Comparison of ENCODE assay signal across 15 cellular contexts in the genomic region with DNA sequence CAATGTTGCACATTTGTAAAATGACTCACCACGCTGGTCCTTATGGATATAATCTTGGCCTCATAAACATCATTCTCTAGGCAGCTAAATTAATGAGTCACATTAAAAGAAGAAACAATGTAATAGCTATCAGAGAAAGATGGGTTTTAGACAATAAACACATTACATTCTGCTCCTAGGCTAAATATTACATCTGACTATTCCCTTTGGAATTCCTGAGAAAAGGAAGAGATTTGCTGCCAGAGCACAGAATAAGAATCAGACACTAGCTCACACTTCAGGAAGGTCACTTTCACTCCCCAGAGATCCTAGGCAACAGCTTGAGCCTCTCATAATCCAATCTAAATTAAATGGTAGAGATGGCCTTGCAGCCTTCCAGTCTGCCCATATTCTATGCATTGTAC.
DNase-seq lines count a peak whose midpoint lies in the region; ATAC-seq and TF ChIP-seq lines count a peak whose summit lies in the region.
"Had no signal": no experiment of that assay in that cellular context is flagged by ENCODE, and none has a peak within 500 bp of the region (broad histone marks: within the 10 kb centered on the region; RNA-seq: fewer than 3 reads in every experiment).

No MANE protein-coding gene starts in this region.

- BruUV-seq in IMR-90 (replicated peaks; lab: Mats Ljungman, UMichigan) = no TSS peak

- H3K4me1 Mint-ChIP-seq in CD4-positive, alpha-beta memory T cell = peaks cover 19 to 31% (median 20%) of the 10 kb centered on the region in 4 donors

- H3K27me3 ChIP-seq in IMR-90 (ENCODE audit: control insufficient read depth, insufficient read depth, low read length) = no peaks in the 10 kb centered on the region
- no peaks in the 10 kb centered on the region for H3K27me3 ChIP-seq in CD4-positive, alpha-beta memory T cell (ENCODE audit: insufficient read depth, low read length)
- H3K27me3 ChIP-seq: gastrocnemius medialis had no signal

- H4K5ac ChIP-seq in IMR-90 (ENCODE audit: low read depth, low read length) = no peak overlapping the region

- dilution Hi-C loops in IMR-90 (cut with HindIII; ENCODE audit: low sequenced_read_pairs, unreplicated experiment) = no loop called here

- TF ChIP-seq RAD21 in IMR-90 (IDR thresholded peaks at IDR 0.05; ENCODE audit: low read length) = no peak

- no peak overlapping the region for H3K27ac ChIP-seq in IMR-90 (ENCODE audit: insufficient read depth, low read length)
- no peak overlapping the region for H3K27ac ChIP-seq in CD4-positive, alpha-beta memory T cell (ENCODE audit: low read depth, low read length)
- H3K27ac ChIP-seq: gastrocnemius medialis had no signal

- H2BK15ac ChIP-seq in IMR-90 (ENCODE audit: low read depth, low read length) = no peak overlapping the region

- no peaks in the 10 kb centered on the region for H3K79me1 ChIP-seq in IMR-90 (ENCODE audit: low read depth in 1 of 2, low read length in 2 of 2)

- peak overlapping the region; percentile 17; the same call in 1 of the 2 replicates for H3K4me2 ChIP-seq in IMR-90 (ENCODE audit: low read depth, low read length)

- no peak overlapping the region for H4K8ac ChIP-seq in IMR-90 (ENCODE audit: low read depth in 2 of 2, low read length in 2 of 2)

- no peaks in the 10 kb centered on the region for H4K20me1 ChIP-seq in IMR-90 (ENCODE audit: insufficient read depth, low read length)

- no peak overlapping the region for H3K4me3 Mint-ChIP-seq in CD4-positive, alpha-beta memory T cell
- H3K4me3 Mint-ChIP-seq: activated CD4-positive, alpha-beta memory T cell treated with anti-CD3 and anti-CD28 coated beads, Interleukin-2, amount 10 ng/mL, durations not matched to agents 7 days and 5 days; B cell; natural killer cell treated with Interleukin-12 subunit alpha and Interleukin-12 subunit beta and Interleukin-15 and Interleukin-18, amount 100 ng/mL, for 72 hours had no signal

- no peak overlapping the region for H3K9ac ChIP-seq in IMR-90 (ENCODE audit: low read depth, low read length)

- intact Hi-C loops in IMR-90 (cut with micrococcal nuclease) = no loop called here
- intact Hi-C loops in CD4-positive, alpha-beta memory T cell (cut with micrococcal nuclease) = loop anchor here (10.0 kb wide), 1 partner anchor 1156 kb away; no protein-coding TSS in a partner anchor

- no peaks in the 10 kb centered on the region for H3K36me3 ChIP-seq in IMR-90 (ENCODE audit: control insufficient read depth, insufficient read depth, low read length)
- no peaks in the 10 kb centered on the region for H3K36me3 ChIP-seq in CD4-positive, alpha-beta memory T cell (ENCODE audit: insufficient read depth, low read length)
- H3K36me3 ChIP-seq: gastrocnemius medialis had no signal

- 0 out of 2 replicates have a peak overlapping the region, but pooled peaks have one; percentile 9 for H3K56ac ChIP-seq in IMR-90 (ENCODE audit: extremely low read depth, insufficient read depth, low read length)

- peak overlapping the region; percentile 84 for H2BK5ac ChIP-seq in IMR-90 (ENCODE audit: low read depth, low read length, poor library complexity, severe bottlenecking)

- H2AK5ac ChIP-seq in IMR-90 (ENCODE audit: low read depth, low read length) = no peak overlapping the region

- H3K23ac ChIP-seq in IMR-90 (ENCODE audit: low read depth, low read length) = no peak overlapping the region

- H3K9me3 Mint-ChIP-seq in CD4-positive, alpha-beta memory T cell = no peaks in the 10 kb centered on the region
- H3K9me3 Mint-ChIP-seq: activated CD4-positive, alpha-beta memory T cell treated with anti-CD3 and anti-CD28 coated beads, Interleukin-2, amount 10 ng/mL, durations not matched to agents 7 days and 5 days; natural killer cell treated with Interleukin-12 subunit alpha and Interleukin-12 subunit beta and Interleukin-15 and Interleukin-18, amount 100 ng/mL, for 72 hours had no signal

- no peaks in the 10 kb centered on the region for H3K27me3 Mint-ChIP-seq in CD4-positive, alpha-beta memory T cell
- H3K27me3 Mint-ChIP-seq: B cell had no signal

- no peak overlapping the region; the same call in 1 of the 2 replicates for H3K4ac ChIP-seq in IMR-90 (ENCODE audit: low read depth, low read length)

- no peak overlapping the region for H2AFZ ChIP-seq in IMR-90 (replicated peaks; ENCODE audit: low read length, poor library complexity)

- no peak overlapping the region for H3K18ac ChIP-seq in IMR-90 (ENCODE audit: low read depth, low read length)

- in situ Hi-C loops in IMR-90 (cut with MboI; ENCODE audit: low sequenced_read_pairs) = no loop called here

- 0 out of 2 replicates have a peak, but pooled peaks cover 3% of the 10 kb centered on the region for H3K9me1 ChIP-seq in IMR-90 (ENCODE audit: insufficient read depth, low read length)

- POLR2A ChIA-PET in IMR-90 (lab: Charles Lee; ENCODE audit: unreplicated experiment) = no interaction called here
- POLR2A ChIA-PET in CD4-positive, alpha-beta memory T cell (lab: Charles Lee; ENCODE audit: partially characterized antibody) = interaction anchor here (1.4 kb wide), 1 partner anchor 30 kb away, joined by 3 read pairs; no protein-coding TSS in a partner anchor

- H4K91ac ChIP-seq in IMR-90 (ENCODE audit: insufficient read depth, low read depth, low read length) = no peak overlapping the region

- TF ChIP-seq CTCF in AG09309 (IDR thresholded peaks at IDR 0.05; ENCODE audit: control insufficient read depth, insufficient read depth, low read depth, low read length, missing control alignments) = no peak
- no peak for TF ChIP-seq CTCF in IMR-90 (conservative IDR thresholded peaks at IDR 0.05; ENCODE audit: low read depth, low read length)

- H3K14ac ChIP-seq in IMR-90 (replicated peaks; ENCODE audit: low read depth, low read length) = 0 out of 2 replicates have a peak overlapping the region, but pooled peaks have one; percentile 46

- ATAC-seq in IMR-90 (ENCODE audit: low read depth) = peak; percentile 84
- no peak for ATAC-seq in HG02840 (IDR thresholded peaks at IDR 0.05; ENCODE audit: low FRiP score, unreplicated experiment)
- ATAC-seq in HG02588 (IDR thresholded peaks at IDR 0.05; ENCODE audit: unreplicated experiment) = no peak
- ATAC-seq: gastrocnemius medialis; natural killer cell treated with Interleukin-12 subunit alpha and Interleukin-12 subunit beta and Interleukin-15 and Interleukin-18, amount 100 ng/mL, for 72 hours; Panc1 had no signal

- H2BK20ac ChIP-seq in IMR-90 (ENCODE audit: low read depth, low read length) = 0 out of 2 replicates have a peak overlapping the region, but pooled peaks have one; percentile 4

- WGBS in IMR-90 (ENCODE audit: extremely low coverage in 2 of 2, insufficient read length in 1 of 2), 2 experiments = no CpG with 5 or more reads among the region's 1 CpG

- peak overlapping the region in 1 of 7 donors; percentile 15 for H3K27ac Mint-ChIP-seq in CD4-positive, alpha-beta memory T cell
- H3K27ac Mint-ChIP-seq: activated CD4-positive, alpha-beta memory T cell treated with anti-CD3 and anti-CD28 coated beads, Interleukin-2, amount 10 ng/mL, durations not matched to agents 7 days and 5 days; B cell; natural killer cell treated with Interleukin-12 subunit alpha and Interleukin-12 subunit beta and Interleukin-15 and Interleukin-18, amount 100 ng/mL, for 72 hours had no signal

- CTCF ChIA-PET in IMR-90 (lab: Yijun Ruan, JAX) = no interaction called here
- CTCF ChIA-PET in CD4-positive, alpha-beta memory T cell (lab: Charles Lee; ENCODE audit: partially characterized antibody) = interaction anchor here (1.5 kb wide), 1 partner anchor 8 kb away, joined by 5 read pairs; no protein-coding TSS in a partner anchor

- no peaks in the 10 kb centered on the region for H3K36me3 Mint-ChIP-seq in CD4-positive, alpha-beta memory T cell
- H3K36me3 Mint-ChIP-seq: natural killer cell treated with Interleukin-12 subunit alpha and Interleukin-12 subunit beta and Interleukin-15 and Interleukin-18, amount 100 ng/mL, for 72 hours had no signal

- no peak overlapping the region for H2AK9ac ChIP-seq in IMR-90 (replicated peaks; ENCODE audit: low read depth, low read length, poor library complexity)

- H3K9me3 ChIP-seq in IMR-90 (ENCODE audit: control insufficient read depth, insufficient read depth, low read length) = no peaks in the 10 kb centered on the region
- no peaks in the 10 kb centered on the region for H3K9me3 ChIP-seq in CD4-positive, alpha-beta memory T cell (ENCODE audit: control insufficient read depth in 1 of 2, low read length in 2 of 2)
- H3K9me3 ChIP-seq: gastrocnemius medialis had no signal

- peak; percentile 54 for DNase-seq in AG09309 (ENCODE audit: low read depth)
- DNase-seq in IMR-90 = peak; percentile 78
- peak; percentile 35 for DNase-seq in astrocyte of the hippocampus (ENCODE audit: low read depth, low spot score)
- DNase-seq in kidney tubule cell (ENCODE audit: low spot score) = peak; percentile 48
- no peak for DNase-seq in CD4-positive, alpha-beta memory T cell
- DNase-seq in NCI-H774 (lab: John Stamatoyannopoulos, UW) = no peak
- DNase-seq: activated CD4-positive, alpha-beta memory T cell treated with anti-CD3 and anti-CD28 coated beads, Interleukin-2, amount 10 ng/mL, durations not matched to agents 7 days and 5 days; activated gamma-delta T cell treated with Interleukin-2 at 50 U/mL for 16 hours; gastrocnemius medialis; T-helper 9 cell had no signal

- TF ChIP-seq POLR2A in IMR-90 (IDR thresholded peaks at IDR 0.05; ENCODE audit: low read depth, low read length) = no peak

- H2BK120ac ChIP-seq in IMR-90 (ENCODE audit: low read depth, low read length) = peak overlapping the region; percentile 61

- H3K4me1 ChIP-seq in IMR-90 (ENCODE audit: control insufficient read depth, insufficient read depth, low read length) = peaks cover 7% of the 10 kb centered on the region
- peaks cover 25% of the 10 kb centered on the region for H3K4me1 ChIP-seq in CD4-positive, alpha-beta memory T cell (ENCODE audit: insufficient read depth, low read length)
- H3K4me1 ChIP-seq: gastrocnemius medialis had no signal

- no peak overlapping the region for H3K4me3 ChIP-seq in AG09309 (ENCODE audit: control insufficient read depth, low read depth, low read length)
- H3K4me3 ChIP-seq in IMR-90 (ENCODE audit: insufficient read depth, low read depth, low read length) = no peak overlapping the region
- H3K4me3 ChIP-seq in CD4-positive, alpha-beta memory T cell (ENCODE audit: low read length in 2 of 2) = no peak overlapping the region
- H3K4me3 ChIP-seq: gastrocnemius medialis had no signal

TF ChIP-seq in IMR-90, 13 proteins besides CTCF, POLR2A, EP300 and RAD21 (continues in another document):
- TF ChIP-seq, protein P1, sequence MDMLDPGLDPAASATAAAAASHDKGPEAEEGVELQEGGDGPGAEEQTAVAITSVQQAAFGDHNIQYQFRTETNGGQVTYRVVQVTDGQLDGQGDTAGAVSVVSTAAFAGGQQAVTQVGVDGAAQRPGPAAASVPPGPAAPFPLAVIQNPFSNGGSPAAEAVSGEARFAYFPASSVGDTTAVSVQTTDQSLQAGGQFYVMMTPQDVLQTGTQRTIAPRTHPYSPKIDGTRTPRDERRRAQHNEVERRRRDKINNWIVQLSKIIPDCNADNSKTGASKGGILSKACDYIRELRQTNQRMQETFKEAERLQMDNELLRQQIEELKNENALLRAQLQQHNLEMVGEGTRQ (IDR thresholded peaks at IDR 0.05; ENCODE audit: low read depth, low read length) = no peak
- TF ChIP-seq MAZ (IDR thresholded peaks at IDR 0.05; ENCODE audit: borderline replicate concordance, low read depth, low read length) = no peak
- TF ChIP-seq SMC3 (IDR thresholded peaks at IDR 0.05; ENCODE audit: low read depth, low read length) = no peak
- TF ChIP-seq FOS (IDR thresholded peaks at IDR 0.05; ENCODE audit: low read depth, low read length) = peak; percentile 75

Comparison
In these comparisons a context has a peak if more than half of its experiments do, and no peak if none do; other contexts are left out.
1. DNase-seq: peak in AG09309 (single experiment), IMR-90 (single experiment), astrocyte of the hippocampus (single experiment) and kidney tubule cell (single experiment); none in CD4-positive, alpha-beta memory T cell (0 of 5) and NCI-H774 (single experiment).